17 cellular contexts compared by ENCODE assay signal in the genomic region with DNA sequence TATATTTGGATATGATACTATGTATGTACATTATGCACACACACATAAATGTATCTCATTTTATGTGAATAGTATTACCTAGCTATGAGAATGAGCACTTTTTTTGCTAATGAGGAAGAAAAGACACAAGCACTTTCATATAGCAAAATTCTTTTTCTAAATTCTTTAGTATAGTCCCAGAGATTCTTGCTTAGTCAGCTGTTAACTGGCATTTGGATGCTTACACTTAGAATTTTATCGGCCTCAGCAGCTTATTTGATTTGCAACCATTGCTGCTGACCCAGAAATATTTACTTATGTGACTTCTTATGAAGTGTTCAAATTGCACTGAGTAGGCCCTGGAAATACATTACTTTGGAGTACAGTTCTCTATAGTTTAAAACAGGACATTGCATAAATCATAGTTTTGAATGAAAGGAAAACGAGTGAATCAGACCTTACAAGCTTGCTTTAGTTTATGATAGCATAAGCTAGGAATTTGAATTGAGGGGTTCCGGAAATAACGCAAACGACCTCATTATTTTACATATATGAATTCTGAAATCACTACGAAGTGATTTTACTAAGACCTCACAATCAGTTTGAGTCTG.
DNase-seq lines count a peak whose midpoint lies in the region; ATAC-seq, FAIRE-seq and TF ChIP-seq lines count a peak whose summit lies in the region.
"Had no signal": no experiment of that assay in that cellular context is flagged by ENCODE, and none has a peak within 500 bp of the region (broad histone marks: within the 10 kb centered on the region; RNA-seq: fewer than 3 reads in every experiment).

No MANE protein-coding gene starts in this region.

- no peak overlapping the region for H2BK20ac ChIP-seq in IMR-90 (ENCODE audit: low read depth, low read length)

- H3K4me3 Mint-ChIP-seq in stimulated activated effector memory CD8-positive, alpha-beta T cell treated with anti-CD3 and anti-CD28 coated beads, Interleukin-12 subunit alpha, Interleukin-12 subunit beta, amount 100 ng/mL, for 72 hours: no peak overlapping the region
- H3K4me3 Mint-ChIP-seq in activated naive CD4-positive, alpha-beta T cell treated with anti-CD3 and anti-CD28 coated beads, Interleukin-2, amount 10 ng/mL, durations not matched to agents 7 days and 5 days: no peak overlapping the region
- H3K4me3 Mint-ChIP-seq in stimulated activated naive B cell treated with anti-CD40 and anti-IgM and Interleukin-4, amounts not matched to agents 10 μg/mL and 1 μg/mL and 100 μg/mL, for 72 hours: no peak overlapping the region
- H3K4me3 Mint-ChIP-seq: B cell; CD4-positive, alpha-beta T cell had no signal

- no peaks in the 10 kb centered on the region for H3K9me3 ChIP-seq in IMR-90 (ENCODE audit: control insufficient read depth, insufficient read depth, low read length)

- no peak overlapping the region for H4K91ac ChIP-seq in IMR-90 (ENCODE audit: insufficient read depth, low read depth, low read length)

- intact Hi-C loops in IMR-90 (cut with micrococcal nuclease): no loop called here

- no peak overlapping the region for H3K27ac ChIP-seq in IMR-90 (ENCODE audit: insufficient read depth, low read length)

- in situ Hi-C loops in IMR-90 (cut with MboI; ENCODE audit: low sequenced_read_pairs): no loop called here
- in situ Hi-C loops in astrocyte of the spinal cord (cut with HindIII; ENCODE audit: low sequenced_read_pairs): no loop called here

- no peak overlapping the region for H2AFZ ChIP-seq in IMR-90 (replicated peaks; ENCODE audit: low read length, poor library complexity)

- no peak overlapping the region for H3K4me2 ChIP-seq in IMR-90 (ENCODE audit: low read depth, low read length)

- no peak overlapping the region for H4K8ac ChIP-seq in IMR-90 (ENCODE audit: low read depth in 2 of 2, low read length in 2 of 2)

- H3K36me3 Mint-ChIP-seq in stimulated activated effector memory CD8-positive, alpha-beta T cell treated with anti-CD3 and anti-CD28 coated beads, Interleukin-12 subunit alpha, Interleukin-12 subunit beta, amount 100 ng/mL, for 72 hours: no peaks in the 10 kb centered on the region
- no peaks in the 10 kb centered on the region for H3K36me3 Mint-ChIP-seq in activated naive CD4-positive, alpha-beta T cell treated with anti-CD3 and anti-CD28 coated beads, Interleukin-2, amount 10 ng/mL, durations not matched to agents 7 days and 5 days
- no peaks in the 10 kb centered on the region for H3K36me3 Mint-ChIP-seq in stimulated activated naive B cell treated with anti-CD40 and anti-IgM and Interleukin-4, amounts not matched to agents 10 μg/mL and 1 μg/mL and 100 μg/mL, for 72 hours

- H2AK9ac ChIP-seq in IMR-90 (replicated peaks; ENCODE audit: low read depth, low read length, poor library complexity): no peak overlapping the region

- H4K20me1 ChIP-seq in IMR-90 (ENCODE audit: insufficient read depth, low read length): no peaks in the 10 kb centered on the region

- no peak for TF ChIP-seq RAD21 in IMR-90 (IDR thresholded peaks at IDR 0.05; ENCODE audit: low read length)

- no peaks in the 10 kb centered on the region for H3K27me3 ChIP-seq in IMR-90 (ENCODE audit: control insufficient read depth, insufficient read depth, low read length)

- DNase-seq in D721Med (ENCODE audit: insufficient read length, low spot score) (no peak), IMR-90 (no peak), astrocyte of the spinal cord (ENCODE audit: low read depth, low spot score) (peak; percentile 15), iris pigment epithelial cell (ENCODE audit: low read depth) (peak; percentile 50)
- no peak for DNase-seq in stimulated activated effector memory CD8-positive, alpha-beta T cell treated with anti-CD3 and anti-CD28 coated beads, Interleukin-12 subunit alpha, Interleukin-12 subunit beta, amount 100 ng/mL, for 72 hours (ENCODE audit: low spot score in 2 of 2)
- no peak for DNase-seq in activated naive CD4-positive, alpha-beta T cell treated with anti-CD3 and anti-CD28 coated beads, Interleukin-2, amount 10 ng/mL, durations not matched to agents 7 days and 5 days
- DNase-seq in stimulated activated naive B cell treated with anti-CD40 and anti-IgM and Interleukin-4, amounts not matched to agents 10 μg/mL and 1 μg/mL and 100 μg/mL, for 72 hours: no peak
- DNase-seq: ACHN; CD4-positive, alpha-beta T cell; DMS79 treated with DMSO at 0.1 percent for 48 hours; GF-D8; Kasumi-1; NCI-H187 treated with DMSO at 0.1 percent for 48 hours; NCI-H510A; SIG-M5 had no signal

- no peak overlapping the region for H3K56ac ChIP-seq in IMR-90 (ENCODE audit: extremely low read depth, insufficient read depth, low read length)

- POLR2A ChIA-PET in IMR-90 (lab: Charles Lee; ENCODE audit: unreplicated experiment): no interaction called here

- H3K9ac ChIP-seq in IMR-90 (ENCODE audit: low read depth, low read length): no peak overlapping the region

- ATAC-seq in IMR-90 (ENCODE audit: low read depth): no peak
- no peak for ATAC-seq in stimulated activated effector memory CD8-positive, alpha-beta T cell treated with anti-CD3 and anti-CD28 coated beads, Interleukin-12 subunit alpha, Interleukin-12 subunit beta, amount 100 ng/mL, for 72 hours
- no peak for ATAC-seq in stimulated activated naive B cell treated with anti-CD40 and anti-IgM and Interleukin-4, amounts not matched to agents 10 μg/mL and 1 μg/mL and 100 μg/mL, for 72 hours (replicated peaks)

- H4K5ac ChIP-seq in IMR-90 (ENCODE audit: low read depth, low read length): no peak overlapping the region

- H3K14ac ChIP-seq in IMR-90 (replicated peaks; ENCODE audit: low read depth, low read length): no peak overlapping the region

- no peak for TF ChIP-seq POLR2A in IMR-90 (IDR thresholded peaks at IDR 0.05; ENCODE audit: low read depth, low read length)

- no peaks in the 10 kb centered on the region for H3K4me1 Mint-ChIP-seq in stimulated activated effector memory CD8-positive, alpha-beta T cell treated with anti-CD3 and anti-CD28 coated beads, Interleukin-12 subunit alpha, Interleukin-12 subunit beta, amount 100 ng/mL, for 72 hours
- H3K4me1 Mint-ChIP-seq in activated naive CD4-positive, alpha-beta T cell treated with anti-CD3 and anti-CD28 coated beads, Interleukin-2, amount 10 ng/mL, durations not matched to agents 7 days and 5 days: no peaks in the 10 kb centered on the region
- no peaks in the 10 kb centered on the region for H3K4me1 Mint-ChIP-seq in stimulated activated naive B cell treated with anti-CD40 and anti-IgM and Interleukin-4, amounts not matched to agents 10 μg/mL and 1 μg/mL and 100 μg/mL, for 72 hours
- H3K4me1 Mint-ChIP-seq: B cell had no signal

- no peak overlapping the region for H2BK15ac ChIP-seq in IMR-90 (ENCODE audit: low read depth, low read length)

- CTCF ChIA-PET in IMR-90 (lab: Yijun Ruan, JAX): no interaction called here
- CTCF ChIA-PET in activated naive CD4-positive, alpha-beta T cell treated with anti-CD3 and anti-CD28 coated beads, Interleukin-2, amount 10 ng/mL, durations not matched to agents 7 days and 5 days (lab: Charles Lee): no interaction called here

- dilution Hi-C loops in IMR-90 (cut with HindIII; ENCODE audit: low sequenced_read_pairs, unreplicated experiment): no loop called here

- H3K79me1 ChIP-seq in IMR-90 (ENCODE audit: low read depth in 1 of 2, low read length in 2 of 2): no peaks in the 10 kb centered on the region

- H2BK5ac ChIP-seq in IMR-90 (ENCODE audit: low read depth, low read length, poor library complexity, severe bottlenecking): no peak overlapping the region

- H2AK5ac ChIP-seq in IMR-90 (ENCODE audit: low read depth, low read length): no peak overlapping the region

- no peak overlapping the region for H3K18ac ChIP-seq in IMR-90 (ENCODE audit: low read depth, low read length)

- H3K4ac ChIP-seq in IMR-90 (ENCODE audit: low read depth, low read length): no peak overlapping the region

- H2BK120ac ChIP-seq in IMR-90 (ENCODE audit: low read depth, low read length): no peak overlapping the region

- no peaks in the 10 kb centered on the region for H3K9me1 ChIP-seq in IMR-90 (ENCODE audit: insufficient read depth, low read length)

- H3K23ac ChIP-seq in IMR-90 (ENCODE audit: low read depth, low read length): no peak overlapping the region

- H3K27me3 Mint-ChIP-seq in activated naive CD4-positive, alpha-beta T cell treated with anti-CD3 and anti-CD28 coated beads, Interleukin-2, amount 10 ng/mL, durations not matched to agents 7 days and 5 days: no peaks in the 10 kb centered on the region
- H3K27me3 Mint-ChIP-seq in stimulated activated naive B cell treated with anti-CD40 and anti-IgM and Interleukin-4, amounts not matched to agents 10 μg/mL and 1 μg/mL and 100 μg/mL, for 72 hours: no peaks in the 10 kb centered on the region
- H3K27me3 Mint-ChIP-seq: B cell; CD4-positive, alpha-beta T cell had no signal

- FAIRE-seq in D721Med (lab: Jason Lieb, UNC): peak; percentile 41
- FAIRE-seq: RCC 7860 had no signal

- BruUV-seq in IMR-90 (replicated peaks; lab: Mats Ljungman, UMichigan): no TSS peak

- H3K4me3 ChIP-seq in IMR-90 (ENCODE audit: insufficient read depth, low read depth, low read length) (no peak overlapping the region), astrocyte of the spinal cord (ENCODE audit: low read depth, low read length) (no peak overlapping the region)

- TF ChIP-seq CTCF in D721Med (IDR thresholded peaks at IDR 0.05; ENCODE audit: insufficient read depth, missing control alignments) (no peak), IMR-90 (conservative IDR thresholded peaks at IDR 0.05; ENCODE audit: low read depth, low read length) (no peak), astrocyte of the spinal cord (IDR thresholded peaks at IDR 0.05; ENCODE audit: low read depth, low read length) (no peak)

- WGBS in IMR-90 (ENCODE audit: extremely low coverage in 2 of 2, insufficient read length in 1 of 2), 2 experiments: no CpG with 5 or more reads among the region's 6 CpGs

- no peak overlapping the region for H3K27ac Mint-ChIP-seq in stimulated activated effector memory CD8-positive, alpha-beta T cell treated with anti-CD3 and anti-CD28 coated beads, Interleukin-12 subunit alpha, Interleukin-12 subunit beta, amount 100 ng/mL, for 72 hours
- no peak overlapping the region for H3K27ac Mint-ChIP-seq in activated naive CD4-positive, alpha-beta T cell treated with anti-CD3 and anti-CD28 coated beads, Interleukin-2, amount 10 ng/mL, durations not matched to agents 7 days and 5 days
- no peak overlapping the region for H3K27ac Mint-ChIP-seq in stimulated activated naive B cell treated with anti-CD40 and anti-IgM and Interleukin-4, amounts not matched to agents 10 μg/mL and 1 μg/mL and 100 μg/mL, for 72 hours
- H3K27ac Mint-ChIP-seq: B cell; CD4-positive, alpha-beta T cell had no signal

- no peaks in the 10 kb centered on the region for H3K36me3 ChIP-seq in IMR-90 (ENCODE audit: control insufficient read depth, insufficient read depth, low read length)

- peaks cover 10% of the 10 kb centered on the region for H3K9me3 Mint-ChIP-seq in stimulated activated effector memory CD8-positive, alpha-beta T cell treated with anti-CD3 and anti-CD28 coated beads, Interleukin-12 subunit alpha, Interleukin-12 subunit beta, amount 100 ng/mL, for 72 hours
- peaks cover 1% of the 10 kb centered on the region for H3K9me3 Mint-ChIP-seq in activated naive CD4-positive, alpha-beta T cell treated with anti-CD3 and anti-CD28 coated beads, Interleukin-2, amount 10 ng/mL, durations not matched to agents 7 days and 5 days
- peaks cover 0 to 1% of the 10 kb centered on the region in 2 donors for H3K9me3 Mint-ChIP-seq in stimulated activated naive B cell treated with anti-CD40 and anti-IgM and Interleukin-4, amounts not matched to agents 10 μg/mL and 1 μg/mL and 100 μg/mL, for 72 hours

- H3K4me1 ChIP-seq in IMR-90 (ENCODE audit: control insufficient read depth, insufficient read depth, low read length): no peaks in the 10 kb centered on the region

Comparison
In these comparisons a context has a peak if more than half of its experiments do, and no peak if none do; other contexts are left out.
1. DNase-seq: peak in astrocyte of the spinal cord (single experiment) and iris pigment epithelial cell (single experiment); none in D721Med (single experiment), IMR-90 (single experiment), stimulated activated effector memory CD8-positive, alpha-beta T cell treated with anti-CD3 and anti-CD28 coated beads, Interleukin-12 subunit alpha, Interleukin-12 subunit beta, amount 100 ng/mL, for 72 hours (0 of 2), activated naive CD4-positive, alpha-beta T cell treated with anti-CD3 and anti-CD28 coated beads, Interleukin-2, amount 10 ng/mL, durations not matched to agents 7 days and 5 days (single experiment) and stimulated activated naive B cell treated with anti-CD40 and anti-IgM and Interleukin-4, amounts not matched to agents 10 μg/mL and 1 μg/mL and 100 μg/mL, for 72 hours (single experiment).